Comparison of ENCODE assay signal across 22 cellular contexts in the genomic region with DNA sequence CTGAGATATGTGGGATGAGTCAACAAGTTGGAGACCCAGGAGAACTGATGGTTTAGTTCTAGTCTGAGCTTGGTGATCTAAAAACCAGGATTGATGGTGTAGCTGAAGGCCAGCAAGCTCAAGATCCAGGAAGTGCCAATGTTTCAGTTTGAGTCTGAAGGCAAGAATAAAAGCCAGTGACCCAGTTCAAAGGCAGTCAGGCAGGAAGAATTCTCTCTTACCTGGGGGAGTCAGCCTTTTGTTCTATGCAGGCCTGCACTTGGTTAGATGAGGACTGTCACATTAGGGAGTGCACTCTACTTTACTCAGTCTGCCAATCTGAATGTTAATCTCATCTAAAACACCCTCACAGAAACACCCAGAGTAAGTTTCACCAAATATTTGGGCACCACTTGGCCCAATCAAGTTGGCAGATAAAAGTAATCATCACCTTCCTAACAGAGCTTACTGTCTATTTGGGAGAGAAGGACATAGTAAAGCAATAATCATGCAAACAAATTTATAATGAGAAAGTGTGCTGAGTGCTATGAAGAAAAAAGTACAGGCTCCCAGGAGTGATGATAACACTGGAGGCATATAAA.
"Had no signal": no experiment of that assay in that cellular context is flagged by ENCODE, and none has a peak within 500 bp of the region (broad histone marks: within the 10 kb centered on the region; RNA-seq: fewer than 3 reads in every experiment).

No MANE protein-coding gene starts in this region.

- H3K4me3 Mint-ChIP-seq: central memory CD8-positive, alpha-beta T cell; dendritic cell treated with granulocyte-macrophage colony-stimulating factor and Interleukin-4, amounts not matched to agents 40 ng/mL and 50 ng/mL, for 4 days; immature natural killer cell; naive thymus-derived CD8-positive, alpha-beta T cell; stimulated activated naive B cell treated with anti-CD40 and anti-IgM and Interleukin-4, amounts not matched to agents 10 μg/mL and 1 μg/mL and 100 μg/mL, for 72 hours; stimulated activated naive CD8-positive, alpha-beta T cell treated with anti-CD3 and anti-CD28 coated beads, Interleukin-15, Interleukin-2, amounts not matched to agents 100 ng/mL and 50 ng/mL, for 24 hours had no signal

- H3K4me3 ChIP-seq: colonic mucosa, left lung, pancreas, right lobe of liver, transverse colon, upper lobe of right lung, uterus had no signal

- H3K27ac Mint-ChIP-seq: dendritic cell treated with granulocyte-macrophage colony-stimulating factor and Interleukin-4, amounts not matched to agents 40 ng/mL and 50 ng/mL, for 4 days; naive thymus-derived CD8-positive, alpha-beta T cell; stimulated activated naive B cell treated with anti-CD40 and anti-IgM and Interleukin-4, amounts not matched to agents 10 μg/mL and 1 μg/mL and 100 μg/mL, for 72 hours; stimulated activated naive CD8-positive, alpha-beta T cell treated with anti-CD3 and anti-CD28 coated beads, Interleukin-15, Interleukin-2, amounts not matched to agents 100 ng/mL and 50 ng/mL, for 24 hours had no signal

- FAIRE-seq: endometrium, frontal cortex, pancreas, small intestine had no signal

- H3K27me3 Mint-ChIP-seq: central memory CD8-positive, alpha-beta T cell; dendritic cell treated with granulocyte-macrophage colony-stimulating factor and Interleukin-4, amounts not matched to agents 40 ng/mL and 50 ng/mL, for 4 days; naive thymus-derived CD8-positive, alpha-beta T cell; stimulated activated naive B cell treated with anti-CD40 and anti-IgM and Interleukin-4, amounts not matched to agents 10 μg/mL and 1 μg/mL and 100 μg/mL, for 72 hours; stimulated activated naive CD8-positive, alpha-beta T cell treated with anti-CD3 and anti-CD28 coated beads, Interleukin-15, Interleukin-2, amounts not matched to agents 100 ng/mL and 50 ng/mL, for 24 hours had no signal

- H3K27me3 ChIP-seq: colonic mucosa, left lung, pancreas, right lobe of liver, transverse colon, upper lobe of right lung, uterus had no signal

- H3K4me1 ChIP-seq: colonic mucosa, left lung, pancreas, right lobe of liver, transverse colon, upper lobe of right lung, uterus had no signal

- H3K9me3 Mint-ChIP-seq: central memory CD8-positive, alpha-beta T cell; dendritic cell treated with granulocyte-macrophage colony-stimulating factor and Interleukin-4, amounts not matched to agents 40 ng/mL and 50 ng/mL, for 4 days; immature natural killer cell had no signal

- H3K27ac ChIP-seq: colonic mucosa, left lung, pancreas, right lobe of liver, transverse colon, upper lobe of right lung, uterus had no signal

- DNase-seq: colonic mucosa; effector CD8-positive, alpha-beta T cell; erythroblast; hypothalamus; immature natural killer cell; islet precursor cell; left lung; naive thymus-derived CD8-positive, alpha-beta T cell; pancreas; right lobe of liver; small intestine; stimulated activated CD4-positive, alpha-beta T cell treated with anti-CD3 and anti-CD28 coated beads, Interleukin-15, amount 100 ng/mL, for 24 hours; stimulated activated CD4-positive, alpha-beta T cell treated with anti-CD3 and anti-CD28 coated beads, Interleukin-2, amount 100 ng/mL, for 48 hours; stimulated activated naive B cell treated with anti-CD40 and anti-IgM and Interleukin-4, amounts not matched to agents 10 μg/mL and 1 μg/mL and 100 μg/mL, for 72 hours; transverse colon; upper lobe of right lung; uterus had no signal

- H3K9me3 ChIP-seq: colonic mucosa, left lung, pancreas, right lobe of liver, transverse colon, upper lobe of right lung, uterus had no signal

- ATAC-seq: left lung; naive thymus-derived CD8-positive, alpha-beta T cell; pancreas; right lobe of liver; stimulated activated naive B cell treated with anti-CD40 and anti-IgM and Interleukin-4, amounts not matched to agents 10 μg/mL and 1 μg/mL and 100 μg/mL, for 72 hours; upper lobe of right lung had no signal

- H3K36me3 ChIP-seq: colonic mucosa, left lung, pancreas, right lobe of liver, transverse colon, upper lobe of right lung, uterus had no signal
